Comparison of ENCODE assay signal across 10 cellular contexts in genomic region chr15:40902605-40903561, GRCh38. TPM values are rescaled to one million over a fixed set of nuclear protein-coding genes. Genes with fewer than 3 reads are reported as not detected.
A peak's percentile ranks its signal among the peaks of the same experiment; 100 is the strongest.
DNase-seq lines count a peak whose midpoint lies in the region; ATAC-seq, FAIRE-seq and TF ChIP-seq lines count a peak whose summit lies in the region.
"Had no signal": no experiment of that assay in that cellular context is flagged by ENCODE, and none has a peak within 500 bp of the region (broad histone marks: within the 10 kb centered on the region; RNA-seq: fewer than 3 reads in every experiment).

No MANE protein-coding gene starts in this region.

- ATAC-seq in Right ventricle myocardium inferior (no peak), heart right ventricle (no peak), K562 (no peak), upper lobe of right lung (peak; percentile 3), GM21723 (IDR thresholded peaks at IDR 0.05; ENCODE audit: unreplicated experiment) (no peak), GM18519 (IDR thresholded peaks at IDR 0.05; ENCODE audit: low FRiP score, unreplicated experiment) (no peak)

- H3K9me3 ChIP-seq in heart right ventricle = no peaks in the 10 kb centered on the region
- H3K9me3 ChIP-seq in K562 (replicated peaks; ENCODE audit: control insufficient read depth, insufficient read depth, low read depth, low read length) = no peaks in the 10 kb centered on the region
- H3K9me3 ChIP-seq in keratinocyte (ENCODE audit: control insufficient read depth, low read depth, low read length) = no peaks in the 10 kb centered on the region
- H3K9me3 ChIP-seq in upper lobe of right lung = no peaks in the 10 kb centered on the region
- H3K9me3 ChIP-seq in prostate gland = no peaks in the 10 kb centered on the region

- no peaks in the 10 kb centered on the region for H3K27me3 ChIP-seq in heart right ventricle
- H3K27me3 ChIP-seq in K562 (ENCODE audit: control insufficient read depth in 2 of 2, insufficient read depth in 2 of 2, low read length in 2 of 2) = no peaks in the 10 kb centered on the region
- no peaks in the 10 kb centered on the region for H3K27me3 ChIP-seq in keratinocyte (ENCODE audit: control insufficient read depth, extremely low read depth, insufficient read depth, low read length)
- H3K27me3 ChIP-seq in upper lobe of right lung = no peaks in the 10 kb centered on the region
- no peaks in the 10 kb centered on the region for H3K27me3 ChIP-seq in prostate gland (replicated peaks; ENCODE audit: insufficient read depth)

- TF ChIP-seq CTCF in heart right ventricle (IDR thresholded peaks at IDR 0.05) (no peak), K562 (IDR thresholded peaks at IDR 0.05 in 2 of 3, conservative IDR thresholded peaks at IDR 0.05 in 1 of 3; ENCODE audit: insufficient read depth in 2 of 3, low read depth in 1 of 3, low read length in 3 of 3) (no peak), keratinocyte (optimal IDR thresholded peaks at IDR 0.05 in 1 of 3, IDR thresholded peaks at IDR 0.05 in 1 of 3, conservative IDR thresholded peaks at IDR 0.05 in 1 of 3; ENCODE audit: extremely low read depth in 1 of 3, insufficient read depth in 2 of 3, low read length in 3 of 3) (peak in 1 of 3 experiments; percentile 12), upper lobe of right lung (IDR thresholded peaks at IDR 0.05) (no peak), prostate gland (IDR thresholded peaks at IDR 0.05) (no peak)

- TF ChIP-seq EP300 in K562 (IDR thresholded peaks at IDR 0.05; ENCODE audit: low read length) = no peak

- H3K4me2 ChIP-seq in K562 (ENCODE audit: insufficient read depth, low read length) (no peak overlapping the region), keratinocyte (ENCODE audit: control insufficient read depth, extremely low read depth, insufficient read depth, low read depth, low read length) (no peak overlapping the region)

- BruUV-seq in K562 (replicated peaks; lab: Mats Ljungman, UMichigan) = no TSS peak

- dilution Hi-C loops in keratinocyte (cut with MboI; ENCODE audit: extremely low pct_ligation_motif_present, low sequenced_read_pairs) = loop anchor here (25.0 kb wide), 1 partner anchor 109 kb away; no protein-coding TSS in a partner anchor

- peaks cover 0 to 67% (median 38%) of the 10 kb centered on the region in 9 donors for H3K36me3 ChIP-seq in heart right ventricle
- peaks cover 53% of the 10 kb centered on the region; the same call in 2 of the 3 replicates for H3K36me3 ChIP-seq in K562 (ENCODE audit: control insufficient read depth, insufficient read depth, low read length)
- H3K36me3 ChIP-seq in keratinocyte (ENCODE audit: control insufficient read depth in 2 of 2, extremely low read depth in 1 of 2, insufficient read depth in 2 of 2, low read length in 2 of 2) = peaks cover 28 to 30% of the 10 kb centered on the region in 2 experiments
- peaks cover 58% of the 10 kb centered on the region for H3K36me3 ChIP-seq in upper lobe of right lung
- peaks cover 4 to 23% of the 10 kb centered on the region in 2 donors for H3K36me3 ChIP-seq in prostate gland

- intact Hi-C loops in Right ventricle myocardium inferior (cut with DNase I) = no loop called here
- intact Hi-C loops in heart right ventricle (cut with DNase I) = loop anchor here in 7 of 10 donors (5.0 to 10.0 kb wide), 6 partner anchors 114 to 429 kb away; partner anchors contain the start of genes INO80 (in 3 of the 7), NUSAP1 (in 1 of the 7) and OIP5 (in 1 of the 7)
- intact Hi-C loops in K562 (cut with micrococcal nuclease) = no loop called here
- intact Hi-C loops in upper lobe of right lung (cut with DNase I) = loop anchor here (5.0 to 10.0 kb wide), 2 partner anchors 119 to 272 kb away; no protein-coding TSS in a partner anchor
- intact Hi-C loops in prostate gland (cut with DNase I) = loop anchor here (10.0 kb wide), 1 partner anchor 212 kb away; the partner anchor contains the start of gene INO80

- H3K79me2 ChIP-seq in K562 (ENCODE audit: control insufficient read depth, insufficient read depth, low read length) (peaks cover 3% of the 10 kb centered on the region; the same call in 1 of the 3 replicates), keratinocyte (ENCODE audit: control insufficient read depth, insufficient read depth, low read length) (peaks cover 9% of the 10 kb centered on the region)

- DNase-seq in Right ventricle myocardium inferior (ENCODE audit: missing footprints) = peak; percentile 85
- DNase-seq in heart right ventricle = no peak
- DNase-seq in K562 (ENCODE audit: extremely low read depth in 1 of 4, low spot score in 3 of 4) = no peak
- no peak for DNase-seq in keratinocyte (ENCODE audit: low read depth, low spot score)
- peak; percentile 84 for DNase-seq in upper lobe of right lung
- no peak for DNase-seq in prostate gland (ENCODE audit: low spot score)
- DNase-seq: activated T-cell treated with anti-CD3 and anti-CD28 coated beads, Interleukin-2, amount 50 U/mL, for 1 hour had no signal

- TF ChIP-seq POLR2A in K562 (conservative IDR thresholded peaks at IDR 0.05) (no peak), prostate gland (IDR thresholded peaks at IDR 0.05) (no peak)

- H2AFZ ChIP-seq in K562 (ENCODE audit: low read depth, low read length) = no peak overlapping the region
- H2AFZ ChIP-seq in keratinocyte (ENCODE audit: control insufficient read depth, low read length) = no peak overlapping the region

- WGBS in heart right ventricle, 2 donors = 82 to 88% methylated on average over 33 of the region's 33 CpGs
- WGBS in K562 (ENCODE audit: insufficient coverage, low coverage, missing lambda C conversion rate) = 85% methylated on average over 23 of the region's 33 CpGs
- 71% methylated on average over 31 of the region's 33 CpGs for WGBS in prostate gland

- CTCF ChIA-PET in K562 (lab: Yijun Ruan, JAX; ENCODE audit: low intra/inter-chr PET ratio) = interaction anchor here (0.8 to 5.5 kb wide), 4 partner anchors 116 to 1002 kb away, joined by 3 to 74 read pairs (median 33); no protein-coding TSS in a partner anchor

- H3K4me1 ChIP-seq in heart right ventricle (peaks cover 13 to 70% (median 45%) of the 10 kb centered on the region in 9 donors), K562 (replicated peaks in 1 of 2; ENCODE audit: control insufficient read depth in 2 of 2, insufficient read depth in 2 of 2, low read length in 2 of 2) (peaks cover 11 to 38% of the 10 kb centered on the region in 2 experiments; a peak in 4 of 5 replicates), keratinocyte (ENCODE audit: control insufficient read depth, extremely low read depth, insufficient read depth, low read length) (peaks cover 28% of the 10 kb centered on the region), upper lobe of right lung (peaks cover 38% of the 10 kb centered on the region), prostate gland (replicated peaks) (peaks cover 18% of the 10 kb centered on the region)

- FAIRE-seq in K562 (lab: Jason Lieb, UNC) (no peak), keratinocyte (lab: Jason Lieb, UNC) (no peak)

- H4K20me1 ChIP-seq in K562 (replicated peaks; ENCODE audit: control insufficient read depth, insufficient read depth, low read length) = peaks cover 31% of the 10 kb centered on the region; the same call in 1 of the 2 replicates
- peaks cover 3% of the 10 kb centered on the region for H4K20me1 ChIP-seq in keratinocyte (ENCODE audit: control insufficient read depth, extremely low read depth, insufficient read depth, low read length)

- peak overlapping the region in 2 of 10 donors; percentile 74 to 99 for H3K27ac ChIP-seq in heart right ventricle
- H3K27ac ChIP-seq in K562 (ENCODE audit: extremely low read depth, low read depth, low read length) = no peak overlapping the region
- peak overlapping the region; percentile 11 for H3K27ac ChIP-seq in keratinocyte (ENCODE audit: control insufficient read depth, insufficient read depth, low read length)
- H3K27ac ChIP-seq in upper lobe of right lung = peak overlapping the region; percentile 51
- H3K27ac ChIP-seq in prostate gland = no peak overlapping the region

- in situ Hi-C loops in K562 (cut with MboI) = no loop called here

- POLR2A ChIA-PET in K562 (lab: Yijun Ruan, JAX) = interaction anchor here (0.6 to 2.1 kb wide), 7 partner anchors 17 to 430 kb away, joined by 3 to 7 read pairs (median 3); partner anchors contain the start of genes NUSAP1 and OIP5

- H3K9ac ChIP-seq in K562 (ENCODE audit: insufficient read depth in 1 of 2, low read depth in 2 of 2, low read length in 2 of 2) (peak overlapping the region in 1 of 2 experiments; percentile 54; a peak in 1 of 4 replicates), keratinocyte (ENCODE audit: control insufficient read depth, extremely low read depth, insufficient read depth, low read length) (no peak overlapping the region)

- no peak overlapping the region for H3K4me3 ChIP-seq in heart right ventricle
- no peak overlapping the region for H3K4me3 ChIP-seq in K562
- no peak overlapping the region for H3K4me3 ChIP-seq in keratinocyte (ENCODE audit: control insufficient read depth in 2 of 3, extremely low read depth in 1 of 3, insufficient read depth in 2 of 3, low read depth in 1 of 3, low read length in 3 of 3)
- H3K4me3 ChIP-seq in upper lobe of right lung = no peak overlapping the region
- no peak overlapping the region for H3K4me3 ChIP-seq in prostate gland

- TF ChIP-seq RAD21 in K562 (CRISPR knock-in tag; conservative IDR thresholded peaks at IDR 0.05 in 1 of 2, IDR thresholded peaks at IDR 0.05 in 1 of 2) = no peak

- H3K9me1 ChIP-seq in K562 (ENCODE audit: control insufficient read depth, insufficient read depth, low read length) (no peaks in the 10 kb centered on the region), keratinocyte (ENCODE audit: control insufficient read depth, extremely low read depth, insufficient read depth, low read length) (peaks cover 4% of the 10 kb centered on the region)

RNA-seq across cellular contexts. Expression of gene VPS18, which starts 8.6 kb away (rescaled TPM):
- total RNA-seq in Right ventricle myocardium inferior (20.6 TPM), heart right ventricle (10 to 100 TPM; 16.0 to 25.0 (median 21.5) TPM), K562 (2014; rRNA removed) (17.3 and 20.0 TPM in 2 replicates), K562 (2014; rRNA removed; fragmentation: Illumina TruSeq; extraction: Trizol) (4.3 and 5.3 TPM in 2 replicates), K562 (2015; rRNA removed; fragmentation: Illumina TruSeq; extraction: Trizol) (14.6 and 14.7 TPM in 2 replicates), K562 (2021) (19.9 and 20.8 TPM in 2 replicates), upper lobe of right lung (24.5 TPM), prostate gland (10 to 100 TPM; 32.4 to 39.0 TPM)
- polyA plus RNA-seq in heart right ventricle (10 to 100 TPM; 10.5 to 12.2 TPM), K562 (2011; rRNA removed) (5.9 and 9.0 TPM in 2 replicates), K562 (2014; fragmentation: Illumina TruSeq; extraction: Trizol) (9.5 and 11.8 TPM in 2 replicates), K562 (2014; fragmentation: Nextera tagmentation; extraction: Ambion mirVana) (under 1 TPM; 0.73 to 0.88 TPM), K562 (2014; rRNA removed) (8.5 and 9.9 TPM in 2 replicates), keratinocyte (11.6 to 21.1 TPM (median 18.2 TPM) in 3 replicates)
- total RNA-seq in K562 (2011; cell fraction: chromatin; rRNA removed; ENCODE audit: low replicate concordance) = 9.0 and 33.9 TPM in 2 replicates
- 25.9 and 30.9 TPM in 2 replicates for total RNA-seq in K562 (2011; cell fraction: nucleolus; rRNA removed)
- 9.9 and 14.4 TPM in 2 replicates for total RNA-seq in K562 (2011; cell fraction: nucleoplasm; rRNA removed)
- 8.9 and 18.1 TPM in 2 replicates for polyA plus RNA-seq in K562 (2011; cell fraction: cytosol; rRNA removed)
- 9.1 and 13.6 TPM in 2 replicates for polyA plus RNA-seq in K562 (2011; cell fraction: nucleus; rRNA removed)
- polyA plus RNA-seq in K562 (2012) = 14.0 and 19.3 TPM in 2 replicates
- polyA minus RNA-seq in K562 (2011; rRNA and poly(A)+ RNA removed) = 15.1 and 21.7 TPM in 2 replicates
- 17.4 and 23.2 TPM in 2 replicates for polyA minus RNA-seq in K562 (2011; cell fraction: cytosol; rRNA and poly(A)+ RNA removed)
- polyA minus RNA-seq in K562 (2011; cell fraction: nucleus; rRNA and poly(A)+ RNA removed) = 7.5 and 10.6 TPM in 2 replicates
- 5.7 TPM for polyA plus RNA-seq in keratinocyte (2011; ENCODE audit: low read depth)
- 9.4 and 15.1 TPM in 2 replicates for polyA plus RNA-seq in keratinocyte (2011; cell fraction: cytosol; rRNA removed)
- polyA plus RNA-seq in keratinocyte (2011; cell fraction: nucleus; rRNA removed) = 29.3 and 35.6 TPM in 2 replicates
- polyA plus RNA-seq in keratinocyte (2012; ENCODE audit: low replicate concordance) = 14.4 and 20.6 TPM in 2 replicates
- polyA minus RNA-seq in keratinocyte = 41.6 to 68.4 TPM (median 60.3 TPM) in 3 replicates
- 44.7 TPM for polyA minus RNA-seq in keratinocyte (2011; cell fraction: cytosol; rRNA and poly(A)+ RNA removed)
- polyA minus RNA-seq in keratinocyte (2011; cell fraction: nucleus; rRNA and poly(A)+ RNA removed) = 59.2 and 60.0 TPM in 2 replicates

RNA-seq across cellular contexts. Expression of gene DLL4, which starts 26.3 kb away (rescaled TPM):
- total RNA-seq in Right ventricle myocardium inferior (11.1 TPM), heart right ventricle (10 to 100 TPM in 8 of 10 donors, 1 to 10 TPM in 2; 6.5 to 24.8 (median 16.6) TPM), K562 (2014; rRNA removed) (0.59 and 0.78 TPM in 2 replicates), K562 (2014; rRNA removed; fragmentation: Illumina TruSeq; extraction: Trizol) (0.26 and 0.40 TPM in 2 replicates), K562 (2015; rRNA removed; fragmentation: Illumina TruSeq; extraction: Trizol) (0.43 and 0.60 TPM in 2 replicates), K562 (2021) (1.1 and 1.3 TPM in 2 replicates), upper lobe of right lung (22.0 TPM), prostate gland (1 to 10 TPM; 6.2 to 6.5 TPM)
- polyA plus RNA-seq in heart right ventricle (10 to 100 TPM in 1 of 2 donors, 1 to 10 TPM in 1; 8.7 to 10.2 TPM), K562 (2011; rRNA removed) (0.40 and 0.77 TPM in 2 replicates), K562 (2014; fragmentation: Illumina TruSeq; extraction: Trizol) (0.42 and 0.62 TPM in 2 replicates), K562 (2014; fragmentation: Nextera tagmentation; extraction: Ambion mirVana) (under 1 TPM in 1 of 2 experiments, not detected in 1; 0.04 TPM), K562 (2014; rRNA removed) (0.30 and 0.89 TPM in 2 replicates), keratinocyte (not detected in 3 replicates)
- 3.0 and 5.4 TPM in 2 replicates for total RNA-seq in K562 (2011; cell fraction: chromatin; rRNA removed; ENCODE audit: low replicate concordance)
- total RNA-seq in K562 (2011; cell fraction: nucleolus; rRNA removed) = 5.5 and 6.0 TPM in 2 replicates
- 2.8 and 3.7 TPM in 2 replicates for total RNA-seq in K562 (2011; cell fraction: nucleoplasm; rRNA removed)
- polyA plus RNA-seq in K562 (2011; cell fraction: cytosol; rRNA removed) = 0.46 and 0.75 TPM in 2 replicates
- 2.3 and 2.4 TPM in 2 replicates for polyA plus RNA-seq in K562 (2011; cell fraction: nucleus; rRNA removed)
- polyA plus RNA-seq in K562 (2012) = 0.30 and 0.60 TPM in 2 replicates
- polyA minus RNA-seq in K562 (2011; rRNA and poly(A)+ RNA removed) = 0.53 and 0.54 TPM in 2 replicates
- 0.57 and 0.64 TPM in 2 replicates for polyA minus RNA-seq in K562 (2011; cell fraction: cytosol; rRNA and poly(A)+ RNA removed)
- polyA minus RNA-seq in K562 (2011; cell fraction: nucleus; rRNA and poly(A)+ RNA removed) = 2.0 and 3.0 TPM in 2 replicates
- not detected for polyA plus RNA-seq in keratinocyte (2011; ENCODE audit: low read depth)
- polyA plus RNA-seq in keratinocyte (2011; cell fraction: cytosol; rRNA removed) = not detected in 2 replicates
- polyA plus RNA-seq in keratinocyte (2011; cell fraction: nucleus; rRNA removed) = 0.15 TPM in 1 of 2 replicates, not detected in the other
- 0.07 TPM in 1 of 2 replicates, not detected in the other for polyA plus RNA-seq in keratinocyte (2012; ENCODE audit: low replicate concordance)
- not detected in 3 replicates for polyA minus RNA-seq in keratinocyte
- polyA minus RNA-seq in keratinocyte (2011; cell fraction: cytosol; rRNA and poly(A)+ RNA removed) = not detected
- not detected in 2 replicates for polyA minus RNA-seq in keratinocyte (2011; cell fraction: nucleus; rRNA and poly(A)+ RNA removed)

RNA-seq across cellular contexts. Expression of gene RHOV, which starts 28.8 kb away (rescaled TPM):
- total RNA-seq in Right ventricle myocardium inferior (not detected), heart right ventricle (not detected), K562 (2014; rRNA removed) (2.0 and 2.2 TPM in 2 replicates), K562 (2014; rRNA removed; fragmentation: Illumina TruSeq; extraction: Trizol) (0.73 and 1.1 TPM in 2 replicates), K562 (2015; rRNA removed; fragmentation: Illumina TruSeq; extraction: Trizol) (0.45 and 0.72 TPM in 2 replicates), K562 (2021) (1.9 and 2.0 TPM in 2 replicates), upper lobe of right lung (not detected), prostate gland (10 to 100 TPM in 1 of 2 donors, 1 to 10 TPM in 1; 5.9 to 11.7 TPM)
- polyA plus RNA-seq in heart right ventricle (under 1 TPM in 1 of 2 donors, not detected in 1; 0.03 TPM), K562 (2011; rRNA removed) (1.1 and 1.2 TPM in 2 replicates), K562 (2014; fragmentation: Illumina TruSeq; extraction: Trizol) (1.1 TPM in 2 replicates), K562 (2014; fragmentation: Nextera tagmentation; extraction: Ambion mirVana) (under 1 TPM; 0.08 to 0.18 TPM), K562 (2014; rRNA removed) (1.4 and 2.6 TPM in 2 replicates), keratinocyte (1.2 to 12.1 TPM (median 7.1 TPM) in 3 replicates)
- total RNA-seq in K562 (2011; cell fraction: chromatin; rRNA removed; ENCODE audit: low replicate concordance) = 1.1 and 1.9 TPM in 2 replicates
- total RNA-seq in K562 (2011; cell fraction: nucleolus; rRNA removed) = 1.8 TPM in 2 replicates
- total RNA-seq in K562 (2011; cell fraction: nucleoplasm; rRNA removed) = 1.0 and 1.1 TPM in 2 replicates
- polyA plus RNA-seq in K562 (2011; cell fraction: cytosol; rRNA removed) = 1.3 and 2.4 TPM in 2 replicates
- polyA plus RNA-seq in K562 (2011; cell fraction: nucleus; rRNA removed) = 1.0 and 1.1 TPM in 2 replicates
- 0.51 and 1.3 TPM in 2 replicates for polyA plus RNA-seq in K562 (2012)
- polyA minus RNA-seq in K562 (2011; rRNA and poly(A)+ RNA removed) = 0.77 and 1.3 TPM in 2 replicates
- polyA minus RNA-seq in K562 (2011; cell fraction: cytosol; rRNA and poly(A)+ RNA removed) = 1.4 TPM in 1 of 2 replicates, not detected in the other
- polyA minus RNA-seq in K562 (2011; cell fraction: nucleus; rRNA and poly(A)+ RNA removed) = 1.1 and 1.3 TPM in 2 replicates
- 15.0 TPM for polyA plus RNA-seq in keratinocyte (2011; ENCODE audit: low read depth)
- 3.3 and 7.6 TPM in 2 replicates for polyA plus RNA-seq in keratinocyte (2011; cell fraction: cytosol; rRNA removed)
- 28.3 and 31.0 TPM in 2 replicates for polyA plus RNA-seq in keratinocyte (2011; cell fraction: nucleus; rRNA removed)
- polyA plus RNA-seq in keratinocyte (2012; ENCODE audit: low replicate concordance) = 1.2 and 28.5 TPM in 2 replicates
- polyA minus RNA-seq in keratinocyte = 0.89 to 4.5 TPM (median 3.4 TPM) in 3 replicates
- 5.8 TPM for polyA minus RNA-seq in keratinocyte (2011; cell fraction: cytosol; rRNA and poly(A)+ RNA removed)
- polyA minus RNA-seq in keratinocyte (2011; cell fraction: nucleus; rRNA and poly(A)+ RNA removed) = 12.0 and 15.2 TPM in 2 replicates
- total RNA-seq: myocyte had no signal

RNA-seq across cellular contexts. Expression of gene CHAC1, which starts 50.4 kb away (rescaled TPM):
- total RNA-seq in Right ventricle myocardium inferior = 0.81 TPM
- total RNA-seq in heart right ventricle = 1 to 10 TPM in 7 of 10 donors, under 1 TPM in 3; 0.31 to 4.8 (median 1.7) TPM
- polyA plus RNA-seq in heart right ventricle = 1 to 10 TPM; 1.7 to 7.6 TPM
- 6.0 and 19.1 TPM in 2 replicates for total RNA-seq in K562 (2011; cell fraction: chromatin; rRNA removed; ENCODE audit: low replicate concordance)
- 22.9 and 29.7 TPM in 2 replicates for total RNA-seq in K562 (2011; cell fraction: nucleolus; rRNA removed)
- 12.4 and 15.8 TPM in 2 replicates for total RNA-seq in K562 (2011; cell fraction: nucleoplasm; rRNA removed)
- total RNA-seq in K562 (2014; rRNA removed) = 33.2 and 36.8 TPM in 2 replicates
- total RNA-seq in K562 (2014; rRNA removed; fragmentation: Illumina TruSeq; extraction: Trizol) = 6.3 and 7.5 TPM in 2 replicates
- 0.19 and 0.47 TPM in 2 replicates for total RNA-seq in K562 (2015; rRNA removed; fragmentation: Illumina TruSeq; extraction: Trizol)
- total RNA-seq in K562 (2021) = 29.6 and 33.3 TPM in 2 replicates
- 7.1 and 16.0 TPM in 2 replicates for polyA plus RNA-seq in K562 (2011; rRNA removed)
- polyA plus RNA-seq in K562 (2011; cell fraction: cytosol; rRNA removed) = 20.6 and 22.9 TPM in 2 replicates
- polyA plus RNA-seq in K562 (2011; cell fraction: nucleus; rRNA removed) = 10.7 and 11.2 TPM in 2 replicates
- 2.9 and 41.9 TPM in 2 replicates for polyA plus RNA-seq in K562 (2012)
- polyA plus RNA-seq in K562 (2014; fragmentation: Illumina TruSeq; extraction: Trizol) = 15.1 and 32.3 TPM in 2 replicates
- 1 to 10 TPM; 2.5 to 4.4 TPM for polyA plus RNA-seq in K562 (2014; fragmentation: Nextera tagmentation; extraction: Ambion mirVana)
- polyA plus RNA-seq in K562 (2014; rRNA removed) = 33.6 and 39.0 TPM in 2 replicates
- polyA minus RNA-seq in K562 (2011; rRNA and poly(A)+ RNA removed) = 3.5 and 5.5 TPM in 2 replicates
- polyA minus RNA-seq in K562 (2011; cell fraction: cytosol; rRNA and poly(A)+ RNA removed) = 4.1 and 13.5 TPM in 2 replicates
- polyA minus RNA-seq in K562 (2011; cell fraction: nucleus; rRNA and poly(A)+ RNA removed) = 5.0 and 7.7 TPM in 2 replicates
- polyA plus RNA-seq in keratinocyte = 6.4 to 7.2 TPM (median 6.9 TPM) in 3 replicates
- polyA plus RNA-seq in keratinocyte (2011; ENCODE audit: low read depth) = 8.1 TPM
- polyA plus RNA-seq in keratinocyte (2011; cell fraction: cytosol; rRNA removed) = 6.5 and 7.4 TPM in 2 replicates
- 12.4 and 12.8 TPM in 2 replicates for polyA plus RNA-seq in keratinocyte (2011; cell fraction: nucleus; rRNA removed)
- polyA plus RNA-seq in keratinocyte (2012; ENCODE audit: low replicate concordance) = 5.7 and 41.9 TPM in 2 replicates
- 3.6 to 4.4 TPM (median 4.1 TPM) in 3 replicates for polyA minus RNA-seq in keratinocyte
- polyA minus RNA-seq in keratinocyte (2011; cell fraction: cytosol; rRNA and poly(A)+ RNA removed) = 15.9 TPM
- polyA minus RNA-seq in keratinocyte (2011; cell fraction: nucleus; rRNA and poly(A)+ RNA removed) = 7.1 and 11.8 TPM in 2 replicates
- total RNA-seq in upper lobe of right lung = 4.4 TPM
- total RNA-seq in prostate gland = 1 to 10 TPM in 1 of 2 donors, under 1 TPM in 1; 0.18 to 2.7 TPM

RNA-seq across cellular contexts. Expression of gene SPINT1, which starts 59.0 kb away (rescaled TPM):
- total RNA-seq in Right ventricle myocardium inferior = 2.0 TPM
- total RNA-seq in heart right ventricle = 1 to 10 TPM in 2 of 10 donors, under 1 TPM in 7, not detected in 1; 0.17 to 1.9 (median 0.47) TPM
- under 1 TPM; 0.22 to 0.43 TPM for polyA plus RNA-seq in heart right ventricle
- 10.1 and 24.8 TPM in 2 replicates for total RNA-seq in K562 (2011; cell fraction: chromatin; rRNA removed; ENCODE audit: low replicate concordance)
- total RNA-seq in K562 (2011; cell fraction: nucleolus; rRNA removed) = 24.3 and 37.9 TPM in 2 replicates
- 13.6 and 20.2 TPM in 2 replicates for total RNA-seq in K562 (2011; cell fraction: nucleoplasm; rRNA removed)
- total RNA-seq in K562 (2014; rRNA removed) = 1.5 and 2.1 TPM in 2 replicates
- total RNA-seq in K562 (2014; rRNA removed; fragmentation: Illumina TruSeq; extraction: Trizol) = 1.1 and 1.8 TPM in 2 replicates
- total RNA-seq in K562 (2015; rRNA removed; fragmentation: Illumina TruSeq; extraction: Trizol) = 0.94 and 0.98 TPM in 2 replicates
- total RNA-seq in K562 (2021) = 3.2 and 4.5 TPM in 2 replicates
- polyA plus RNA-seq in K562 (2011; rRNA removed) = 2.8 and 5.6 TPM in 2 replicates
- 4.1 and 7.4 TPM in 2 replicates for polyA plus RNA-seq in K562 (2011; cell fraction: cytosol; rRNA removed)
- 9.8 and 17.8 TPM in 2 replicates for polyA plus RNA-seq in K562 (2011; cell fraction: nucleus; rRNA removed)
- polyA plus RNA-seq in K562 (2012) = 4.0 and 7.3 TPM in 2 replicates
- polyA plus RNA-seq in K562 (2014; fragmentation: Illumina TruSeq; extraction: Trizol) = 3.9 and 4.5 TPM in 2 replicates
- under 1 TPM; 0.78 to 0.80 TPM for polyA plus RNA-seq in K562 (2014; fragmentation: Nextera tagmentation; extraction: Ambion mirVana)
- polyA plus RNA-seq in K562 (2014; rRNA removed) = 2.3 and 3.3 TPM in 2 replicates
- polyA minus RNA-seq in K562 (2011; rRNA and poly(A)+ RNA removed) = 3.5 and 3.7 TPM in 2 replicates
- 4.8 and 6.5 TPM in 2 replicates for polyA minus RNA-seq in K562 (2011; cell fraction: cytosol; rRNA and poly(A)+ RNA removed)
- polyA minus RNA-seq in K562 (2011; cell fraction: nucleus; rRNA and poly(A)+ RNA removed) = 5.0 and 5.2 TPM in 2 replicates
- polyA plus RNA-seq in keratinocyte = 30.1 to 146 TPM (median 40.9 TPM) in 3 replicates
- 70.3 TPM for polyA plus RNA-seq in keratinocyte (2011; ENCODE audit: low read depth)
- polyA plus RNA-seq in keratinocyte (2011; cell fraction: cytosol; rRNA removed) = 50.7 and 75.2 TPM in 2 replicates
- 223 and 225 TPM in 2 replicates for polyA plus RNA-seq in keratinocyte (2011; cell fraction: nucleus; rRNA removed)
- polyA plus RNA-seq in keratinocyte (2012; ENCODE audit: low replicate concordance) = 112 and 163 TPM in 2 replicates
- 55.5 to 213 TPM (median 69.5 TPM) in 3 replicates for polyA minus RNA-seq in keratinocyte
- 91.3 TPM for polyA minus RNA-seq in keratinocyte (2011; cell fraction: cytosol; rRNA and poly(A)+ RNA removed)
- 169 and 184 TPM in 2 replicates for polyA minus RNA-seq in keratinocyte (2011; cell fraction: nucleus; rRNA and poly(A)+ RNA removed)
- 96.8 TPM for total RNA-seq in upper lobe of right lung
- 100 to 1,000 TPM; 143 to 295 TPM for total RNA-seq in prostate gland
- total RNA-seq: myocyte had no signal

Comparison
In these comparisons a context has a peak if more than half of its experiments do, and no peak if none do; other contexts are left out.
1. DNase-seq: peak in Right ventricle myocardium inferior (single experiment) and upper lobe of right lung (single experiment); none in heart right ventricle (0 of 2), K562 (0 of 4), keratinocyte (single experiment) and prostate gland (single experiment).
2. intact Hi-C loops: an anchor here in heart right ventricle (5.0 to 10.0 kb wide), upper lobe of right lung (5.0 to 10.0 kb wide) and prostate gland (10.0 kb wide); none called in Right ventricle myocardium inferior and K562.
3. H3K27ac ChIP-seq: peak in keratinocyte (single experiment) and upper lobe of right lung (single experiment); none in K562 (single experiment) and prostate gland (0 of 2).